ENCODE assay signal across 8 cellular contexts in genomic region chr6:117264487-117265424, GRCh38. TPM values are rescaled to one million over a fixed set of nuclear protein-coding genes. Genes with fewer than 3 reads are reported as not detected.
DNase-seq lines count a peak whose midpoint lies in the region; ATAC-seq and TF ChIP-seq lines count a peak whose summit lies in the region.

No MANE protein-coding gene starts in this region.

- H3K4me1 ChIP-seq in Peyer's patch (peaks cover 0 to 23% (median 3%) of the 10 kb centered on the region in 4 donors), esophagus squamous epithelium (peaks cover 13 to 28% (median 22%) of the 10 kb centered on the region in 3 donors), neuron (ENCODE audit: insufficient read depth, low read length) (peaks cover 7% of the 10 kb centered on the region)

- DNase-seq in D341Med (ENCODE audit: low spot score): peak; percentile 51
- DNase-seq in Peyer's patch: no peak
- DNase-seq in esophagus squamous epithelium (lab: John Stamatoyannopoulos, UW): no peak
- no peak for DNase-seq in substantia nigra (lab: John Stamatoyannopoulos, UW)
- no peak for DNase-seq in HCEC 1CT
- DNase-seq in stimulated activated naive CD4-positive, alpha-beta T cell (lab: John Stamatoyannopoulos, UW): no peak

- H3K36me3 ChIP-seq in Peyer's patch: no peaks in the 10 kb centered on the region
- H3K36me3 ChIP-seq in esophagus squamous epithelium: no peaks in the 10 kb centered on the region
- H3K36me3 ChIP-seq in neuron (ENCODE audit: insufficient read depth, low read length): no peaks in the 10 kb centered on the region

- intact Hi-C loops in esophagus squamous epithelium (cut with DNase I): no loop called here

- no peaks in the 10 kb centered on the region for H3K9me3 ChIP-seq in Peyer's patch
- no peaks in the 10 kb centered on the region for H3K9me3 ChIP-seq in esophagus squamous epithelium
- peaks cover 4% of the 10 kb centered on the region for H3K9me3 ChIP-seq in neuron (ENCODE audit: low read length)

- peaks cover 0 to 57% of the 10 kb centered on the region in 2 donors for H3K27me3 ChIP-seq in Peyer's patch
- H3K27me3 ChIP-seq in esophagus squamous epithelium: peaks cover 3 to 100% (median 43%) of the 10 kb centered on the region in 4 donors
- peaks cover 79% of the 10 kb centered on the region for H3K27me3 ChIP-seq in neuron (ENCODE audit: insufficient read depth, low read length)

- TF ChIP-seq CTCF in Peyer's patch (IDR thresholded peaks at IDR 0.05) (no peak), esophagus squamous epithelium (IDR thresholded peaks at IDR 0.05) (no peak)

- H2AFZ ChIP-seq in neuron (ENCODE audit: low read depth, low read length): no peak overlapping the region

- peak; percentile 64 for ATAC-seq in GM21737 (IDR thresholded peaks at IDR 0.05; ENCODE audit: unreplicated experiment)

- no peak overlapping the region for H3K27ac ChIP-seq in Peyer's patch
- H3K27ac ChIP-seq in esophagus squamous epithelium: no peak overlapping the region
- H3K27ac ChIP-seq in substantia nigra (ENCODE audit: low read depth, low read length, poor library complexity, severe bottlenecking): no peak overlapping the region

- TF ChIP-seq POLR2A in Peyer's patch (IDR thresholded peaks at IDR 0.05): no peak
- no peak for TF ChIP-seq POLR2A in esophagus squamous epithelium (IDR thresholded peaks at IDR 0.05)

- WGBS in esophagus squamous epithelium, 2 donors: 2 to 3% methylated on average over 39 to 43 of the region's 46 CpGs

- H3K4me3 ChIP-seq in Peyer's patch: peak overlapping the region in 3 of 4 donors; percentile 10 to 38 (median 33)
- peak overlapping the region; percentile 22 to 64 (median 44) for H3K4me3 ChIP-seq in esophagus squamous epithelium
- H3K4me3 ChIP-seq in neuron (ENCODE audit: low read length): peak overlapping the region; percentile 23

RNA-seq across cellular contexts. Expression of gene VGLL2, which starts 0.6 kb away (rescaled TPM):
- total RNA-seq in Peyer's patch (not detected), esophagus squamous epithelium (not detected)
